ENCODE assay signal across 2 cellular contexts in genomic region chr17:1431631-1432104, GRCh38.
A peak's percentile ranks its signal among the peaks of the same experiment; 100 is the strongest.
TF ChIP-seq lines count a peak whose summit lies in the region.

No MANE protein-coding gene starts in this region.

TF ChIP-seq in A549, 52 proteins besides CTCF, POLR2A, EP300 and RAD21:
- TF ChIP-seq FOXS1 (CRISPR knock-in tag; IDR thresholded peaks at IDR 0.05) (no peak), EHF (CRISPR knock-in tag; IDR thresholded peaks at IDR 0.05) (no peak), REST (IDR thresholded peaks at IDR 0.05) (no peak), ATOH8 (CRISPR knock-in tag; IDR thresholded peaks at IDR 0.05; ENCODE audit: low read depth) (no peak), ZC3H11A (IDR thresholded peaks at IDR 0.05) (no peak), RARB (CRISPR knock-in tag; IDR thresholded peaks at IDR 0.05) (no peak), HEYL (CRISPR knock-in tag; IDR thresholded peaks at IDR 0.05) (no peak)

TF ChIP-seq in GM12878, 131 proteins besides CTCF, POLR2A, EP300 and RAD21 (continues in another document):
- TF ChIP-seq ZNF24 (IDR thresholded peaks at IDR 0.05): no peak
- peak; percentile 68; the same call in 1 of the 2 replicates for TF ChIP-seq ZBED1 (IDR thresholded peaks at IDR 0.05; ENCODE audit: borderline replicate concordance)
- TF ChIP-seq MEF2A (IDR thresholded peaks at IDR 0.05; ENCODE audit: insufficient read depth, low read depth, low read length): peak; percentile 97
- TF ChIP-seq JUNB (IDR thresholded peaks at IDR 0.05): peak; percentile 94
- peak; percentile 93 for TF ChIP-seq ATF2 (IDR thresholded peaks at IDR 0.05; ENCODE audit: low read length)
- TF ChIP-seq FOXM1 (IDR thresholded peaks at IDR 0.05; ENCODE audit: low read depth, low read length): peak; percentile 83; the same call in 1 of the 2 replicates
- TF ChIP-seq NFIC (IDR thresholded peaks at IDR 0.05; ENCODE audit: low read depth, low read length): peak; percentile 92
- TF ChIP-seq CREM (IDR thresholded peaks at IDR 0.05; ENCODE audit: low read depth): peak; percentile 69; the same call in 1 of the 2 replicates
- no peak for TF ChIP-seq ASH2L (IDR thresholded peaks at IDR 0.05; ENCODE audit: borderline replicate concordance, low read depth)
- no peak for TF ChIP-seq PAX8 (IDR thresholded peaks at IDR 0.05)
- no peak for TF ChIP-seq KAT2A (conservative IDR thresholded peaks at IDR 0.05; ENCODE audit: control insufficient read depth, low read depth, low read length)
- no peak; the same call in 1 of the 2 replicates for TF ChIP-seq BCL11A (IDR thresholded peaks at IDR 0.05; ENCODE audit: low read depth, low read length)
- TF ChIP-seq BCL3 (IDR thresholded peaks at IDR 0.05; ENCODE audit: borderline replicate concordance, insufficient read depth, low read depth, low read length, poor library complexity, severe bottlenecking): no peak
- no peak for TF ChIP-seq POLR2AphosphoS5 (IDR thresholded peaks at IDR 0.05; ENCODE audit: low read length)
- no peak for TF ChIP-seq FOS (IDR thresholded peaks at IDR 0.05; ENCODE audit: borderline replicate concordance, extremely low read depth, insufficient read length)
- TF ChIP-seq RFX5 (IDR thresholded peaks at IDR 0.05; ENCODE audit: low read depth, low read length): no peak
- peak; percentile 62 for TF ChIP-seq TCF7 (IDR thresholded peaks at IDR 0.05; ENCODE audit: borderline replicate concordance)
- TF ChIP-seq DPF2 (IDR thresholded peaks at IDR 0.05): no peak
- TF ChIP-seq HDGF (IDR thresholded peaks at IDR 0.05): no peak
- TF ChIP-seq MAX (IDR thresholded peaks at IDR 0.05; ENCODE audit: low read depth, low read length): no peak
- TF ChIP-seq RELB (IDR thresholded peaks at IDR 0.05; ENCODE audit: low read depth): no peak
- TF ChIP-seq ZNF207 (IDR thresholded peaks at IDR 0.05; ENCODE audit: borderline replicate concordance): no peak
- no peak for TF ChIP-seq NR2C1 (IDR thresholded peaks at IDR 0.05)
- TF ChIP-seq HDAC2 (IDR thresholded peaks at IDR 0.05): no peak
- TF ChIP-seq IRF3 (IDR thresholded peaks at IDR 0.05): no peak
- no peak for TF ChIP-seq TCF12 (IDR thresholded peaks at IDR 0.05; ENCODE audit: low read depth, low read length)
- peak; percentile 58 for TF ChIP-seq MTA2 (IDR thresholded peaks at IDR 0.05; ENCODE audit: low read depth)
- TF ChIP-seq WRNIP1 (IDR thresholded peaks at IDR 0.05; ENCODE audit: borderline replicate concordance, low read depth, low read length): no peak
- TF ChIP-seq MYB (IDR thresholded peaks at IDR 0.05; ENCODE audit: borderline replicate concordance, low read depth, low read length): no peak
- no peak for TF ChIP-seq ZZZ3 (IDR thresholded peaks at IDR 0.05; ENCODE audit: control insufficient read depth, insufficient read length, low read depth)
- TF ChIP-seq BCLAF1 (IDR thresholded peaks at IDR 0.05): no peak
- TF ChIP-seq SRF (IDR thresholded peaks at IDR 0.05; ENCODE audit: low read depth in 2 of 2, low read length in 2 of 2): no peak
- no peak for TF ChIP-seq RAD51 (IDR thresholded peaks at IDR 0.05)
- no peak for TF ChIP-seq PKNOX1 (IDR thresholded peaks at IDR 0.05)
- TF ChIP-seq TAF1 (IDR thresholded peaks at IDR 0.05; ENCODE audit: borderline replicate concordance, low read depth, low read length): no peak
- TF ChIP-seq MYC (IDR thresholded peaks at IDR 0.05; ENCODE audit: insufficient read depth, insufficient read length, insufficient replicate concordance, low read length, severe bottlenecking): no peak
- TF ChIP-seq EZH2 (IDR thresholded peaks at IDR 0.05; ENCODE audit: borderline replicate concordance, control insufficient read depth, low read depth, low read length): no peak
- TF ChIP-seq IRF4 (IDR thresholded peaks at IDR 0.05; ENCODE audit: low read depth, low read length): peak; percentile 60; the same call in 1 of the 2 replicates
- TF ChIP-seq RB1 (IDR thresholded peaks at IDR 0.05; ENCODE audit: borderline replicate concordance): no peak
- peak in 1 of 2 experiments; percentile 32; a peak in 2 of 4 replicates for TF ChIP-seq BHLHE40 (IDR thresholded peaks at IDR 0.05; ENCODE audit: borderline replicate concordance in 1 of 2, low read depth in 2 of 2, low read length in 1 of 2)
- TF ChIP-seq RCOR1 (conservative IDR thresholded peaks at IDR 0.05; ENCODE audit: low read depth, low read length): no peak
- no peak for TF ChIP-seq NBN (IDR thresholded peaks at IDR 0.05)
- no peak for TF ChIP-seq E2F8 (IDR thresholded peaks at IDR 0.05; ENCODE audit: low read depth, partially characterized antibody)
- TF ChIP-seq SMAD1 (IDR thresholded peaks at IDR 0.05; ENCODE audit: low read depth, partially characterized antibody): no peak
- TF ChIP-seq NR2F1 (conservative IDR thresholded peaks at IDR 0.05): no peak; the same call in 1 of the 2 replicates
- no peak for TF ChIP-seq SMC3 (IDR thresholded peaks at IDR 0.05; ENCODE audit: borderline replicate concordance, low read length)
- TF ChIP-seq BRCA1 (IDR thresholded peaks at IDR 0.05; ENCODE audit: low read depth, low read length): no peak
- TF ChIP-seq ESRRA (IDR thresholded peaks at IDR 0.05; ENCODE audit: low read length): no peak
- no peak for TF ChIP-seq HDAC6 (IDR thresholded peaks at IDR 0.05; ENCODE audit: unreplicated experiment)
- no peak for TF ChIP-seq YY1 (IDR thresholded peaks at IDR 0.05; ENCODE audit: low read depth, low read length)
- no peak for TF ChIP-seq POLR2AphosphoS2 (IDR thresholded peaks at IDR 0.05; ENCODE audit: low read depth, low read length)
- no peak for TF ChIP-seq ZNF592 (IDR thresholded peaks at IDR 0.05)
